24 cellular contexts compared by ENCODE assay signal in genomic region chr6:19616022-19616421, GRCh38.
"Had no signal": no experiment of that assay in that cellular context is flagged by ENCODE, and none has a peak within 500 bp of the region (broad histone marks: within the 10 kb centered on the region; RNA-seq: fewer than 3 reads in every experiment).

No MANE protein-coding gene starts in this region.

- ATAC-seq: Panc1, PC-3, Right ventricle myocardium inferior, SK-N-SH treated with all-trans-retinoic acid at 6 μM for 48 hours had no signal

- H3K27ac ChIP-seq: HL-60, SJCRH30 had no signal

- H3K4me3 ChIP-seq: MG63, SJCRH30 had no signal

- H3K9me3 ChIP-seq: MG63, SJCRH30 had no signal

- DNase-seq: Karpas-422, KG1, MG63, NCI-H1092 treated with DMSO at 0.1 percent for 48 hours, NCI-H1436, NCI-H187, NCI-H2029, NCI-H2081 treated with DMSO at 0.1 percent for 48 hours, NCI-H2171, NCI-H226, NCI-H446, NCI-H510A, NCI-H524 treated with DMSO at 0.1 percent for 48 hours, NCI-H69, NCI-H774, PC-3, SHP77 treated with DMSO at 0.1 percent for 48 hours, SJCRH30, T-helper 1 cell had no signal

- H3K36me3 ChIP-seq: MG63, SJCRH30 had no signal

- H3K4me1 ChIP-seq: SJCRH30 had no signal

- FAIRE-seq: HTR-8/SVneo had no signal
